In genomic region chr16:47056704-47057630, GRCh38 we compare ENCODE assay signal across 21 cellular contexts.
"Had no signal": no experiment of that assay in that cellular context is flagged by ENCODE, and none has a peak within 500 bp of the region (broad histone marks: within the 10 kb centered on the region; RNA-seq: fewer than 3 reads in every experiment).

No MANE protein-coding gene starts in this region.

- H3K36me3 Mint-ChIP-seq: activated naive CD8-positive, alpha-beta T cell treated with anti-CD3 and anti-CD28 coated beads for 36 hours; mesothelial cell of epicardium; natural killer cell treated with Interleukin-12 subunit alpha and Interleukin-12 subunit beta and Interleukin-15 and Interleukin-18, amount 100 ng/mL, for 72 hours had no signal

- H3K4me3 Mint-ChIP-seq: activated naive CD8-positive, alpha-beta T cell treated with anti-CD3 and anti-CD28 coated beads for 36 hours; mesothelial cell of epicardium; natural killer cell treated with Interleukin-12 subunit alpha and Interleukin-12 subunit beta and Interleukin-15 and Interleukin-18, amount 100 ng/mL, for 72 hours had no signal

- H3K27ac ChIP-seq: cardiac muscle cell, dorsolateral prefrontal cortex, lower lobe of right lung, WERI-Rb-1 had no signal

- DNase-seq: activated CD4-positive, alpha-beta T cell treated with anti-CD3 and anti-CD28 coated beads for 1 hour; activated CD8-positive, alpha-beta memory T cell treated with anti-CD3 and anti-CD28 coated beads for 24 hours; activated naive CD4-positive, alpha-beta T cell; activated naive CD8-positive, alpha-beta T cell treated with anti-CD3 and anti-CD28 coated beads for 36 hours; amniotic stem cell; foreskin melanocyte; glutamatergic neuron; hippocampal formation; lower lobe of right lung; nucleus accumbens; retina; stimulated activated naive CD8-positive, alpha-beta T cell treated with anti-CD3 and anti-CD28 coated beads, Interleukin-15, Interleukin-2, amounts not matched to agents 100 U/mL and 50 U/mL, for 24 hours; SW 1271; trophoblast cell; WERI-Rb-1 had no signal

- ATAC-seq: left colon; lower lobe of right lung; natural killer cell treated with Interleukin-12 subunit alpha and Interleukin-12 subunit beta and Interleukin-15 and Interleukin-18, amount 100 ng/mL, for 72 hours; stimulated activated naive CD8-positive, alpha-beta T cell treated with anti-CD3 and anti-CD28 coated beads, Interleukin-15, Interleukin-2, amounts not matched to agents 100 U/mL and 50 U/mL, for 24 hours had no signal

- H3K27me3 Mint-ChIP-seq: activated naive CD8-positive, alpha-beta T cell treated with anti-CD3 and anti-CD28 coated beads for 36 hours had no signal

- FAIRE-seq: islet of Langerhans had no signal

- H3K4me3 ChIP-seq: cardiac muscle cell, dorsolateral prefrontal cortex, lower lobe of right lung had no signal

- H3K4me1 Mint-ChIP-seq: activated naive CD8-positive, alpha-beta T cell treated with anti-CD3 and anti-CD28 coated beads for 36 hours; mesothelial cell of epicardium had no signal

- H3K36me3 ChIP-seq: cardiac muscle cell, lower lobe of right lung, WERI-Rb-1 had no signal

- H3K4me1 ChIP-seq: lower lobe of right lung had no signal

- H3K27me3 ChIP-seq: cardiac muscle cell, dorsolateral prefrontal cortex had no signal

- H3K27ac Mint-ChIP-seq: activated naive CD8-positive, alpha-beta T cell treated with anti-CD3 and anti-CD28 coated beads for 36 hours; mesothelial cell of epicardium; natural killer cell treated with Interleukin-12 subunit alpha and Interleukin-12 subunit beta and Interleukin-15 and Interleukin-18, amount 100 ng/mL, for 72 hours had no signal

- H3K9me3 ChIP-seq: lower lobe of right lung had no signal
